In the genomic region with DNA sequence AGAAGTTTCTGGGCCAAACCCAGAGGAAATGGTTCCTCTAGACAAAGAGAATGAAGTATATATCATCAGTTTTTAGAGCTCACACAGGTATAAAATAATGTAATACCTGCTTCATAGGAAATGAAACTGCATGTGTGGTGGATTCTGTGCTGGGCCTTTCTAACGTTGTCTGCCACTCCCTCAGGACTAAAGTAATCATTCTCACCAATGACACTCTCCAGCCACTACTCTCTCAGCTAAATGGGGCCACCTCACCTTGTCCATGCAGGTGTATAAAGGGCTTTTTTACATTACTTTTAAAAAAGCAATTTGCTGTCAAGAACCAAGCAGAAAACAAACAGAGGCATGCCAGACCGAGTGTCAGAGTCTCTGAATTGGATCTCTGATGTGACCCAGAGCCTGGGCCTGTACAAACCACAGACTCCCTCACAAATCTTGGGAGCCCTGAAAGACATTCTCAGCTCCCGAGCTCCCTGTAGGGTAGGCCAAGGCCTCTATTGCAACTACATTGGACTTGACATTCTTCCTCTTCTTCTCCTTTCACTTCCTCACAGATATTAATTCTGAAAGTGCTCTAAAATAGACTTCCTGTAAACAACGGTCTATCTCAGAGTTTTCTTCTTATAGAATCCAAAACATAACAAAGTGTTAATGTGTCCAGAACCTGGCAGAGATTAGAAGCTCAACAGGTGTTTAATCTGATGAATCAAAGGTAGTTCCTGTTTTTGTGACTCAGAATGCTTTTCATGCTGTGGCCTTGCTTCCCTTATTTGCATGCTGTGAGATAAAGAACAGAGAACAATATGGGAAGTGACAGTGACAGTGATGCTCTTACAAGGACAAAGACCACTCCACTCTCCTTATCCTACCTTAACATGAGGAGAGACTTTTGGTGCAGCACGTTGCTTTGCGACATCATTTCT, we compare ENCODE assay signal across 10 cellular contexts. TPM values are rescaled to one million over a fixed set of nuclear protein-coding genes. Genes with fewer than 3 reads are reported as not detected.
A peak's percentile ranks its signal among the peaks of the same experiment; 100 is the strongest.
DNase-seq lines count a peak whose midpoint lies in the region; ATAC-seq and TF ChIP-seq lines count a peak whose summit lies in the region.
"Had no signal": no experiment of that assay in that cellular context is flagged by ENCODE, and none has a peak within 500 bp of the region (broad histone marks: within the 10 kb centered on the region; RNA-seq: fewer than 3 reads in every experiment).

No MANE protein-coding gene starts in this region.

- DNase-seq in GM20000 (ENCODE audit: low spot score) (peak; percentile 46), osteocyte (ENCODE audit: extremely low spot score, unreplicated experiment) (no peak), GM23338 (ENCODE audit: low spot score) (no peak), middle frontal gyrus (ENCODE audit: extremely low spot score, low spot score) (no peak)
- DNase-seq in activated naive CD8-positive, alpha-beta T cell treated with anti-CD3 and anti-CD28 coated beads, Interleukin-2, amount 10 ng/mL, durations not matched to agents 7 days and 5 days = no peak
- DNase-seq in stimulated activated effector memory CD8-positive, alpha-beta T cell treated with anti-CD3 and anti-CD28 coated beads, Interleukin-12 subunit alpha, Interleukin-12 subunit beta, amount 100 ng/mL, for 72 hours (ENCODE audit: low spot score in 2 of 2) = no peak

- no peaks in the 10 kb centered on the region for H3K27me3 ChIP-seq in GM23338 (ENCODE audit: insufficient read depth)

- peaks cover 15% of the 10 kb centered on the region for H3K4me1 Mint-ChIP-seq in activated naive CD8-positive, alpha-beta T cell treated with anti-CD3 and anti-CD28 coated beads, Interleukin-2, amount 10 ng/mL, durations not matched to agents 7 days and 5 days
- peaks cover 40% of the 10 kb centered on the region for H3K4me1 Mint-ChIP-seq in stimulated activated effector memory CD8-positive, alpha-beta T cell treated with anti-CD3 and anti-CD28 coated beads, Interleukin-12 subunit alpha, Interleukin-12 subunit beta, amount 100 ng/mL, for 72 hours
- H3K4me1 Mint-ChIP-seq in osteocyte (ENCODE audit: unreplicated experiment) (no peaks in the 10 kb centered on the region), GM23338 (peaks cover 9% of the 10 kb centered on the region; the same call in 2 of the 3 replicates)
- H3K4me1 Mint-ChIP-seq: brain had no signal

- POLR2A ChIA-PET in activated naive CD8-positive, alpha-beta T cell treated with anti-CD3 and anti-CD28 coated beads, Interleukin-2, amount 10 ng/mL, durations not matched to agents 7 days and 5 days (lab: Charles Lee) = interaction anchor here (0.5 to 2.0 kb wide), 4 partner anchors 8 to 60 kb away, joined by 3 to 20 read pairs (median 6); a partner anchor contains a TSS

- H3K27ac Mint-ChIP-seq in activated naive CD8-positive, alpha-beta T cell treated with anti-CD3 and anti-CD28 coated beads, Interleukin-2, amount 10 ng/mL, durations not matched to agents 7 days and 5 days = peak overlapping the region; percentile 87
- peak overlapping the region; percentile 92 for H3K27ac Mint-ChIP-seq in stimulated activated effector memory CD8-positive, alpha-beta T cell treated with anti-CD3 and anti-CD28 coated beads, Interleukin-12 subunit alpha, Interleukin-12 subunit beta, amount 100 ng/mL, for 72 hours
- H3K27ac Mint-ChIP-seq in osteocyte (ENCODE audit: unreplicated experiment) = no peak overlapping the region
- no peak overlapping the region for H3K27ac Mint-ChIP-seq in GM23338
- H3K27ac Mint-ChIP-seq: brain had no signal

- no peak overlapping the region for H3K4me2 ChIP-seq in GM23338

- H3K4me3 Mint-ChIP-seq in activated naive CD8-positive, alpha-beta T cell treated with anti-CD3 and anti-CD28 coated beads, Interleukin-2, amount 10 ng/mL, durations not matched to agents 7 days and 5 days = peak overlapping the region; percentile 70
- peak overlapping the region; percentile 63 for H3K4me3 Mint-ChIP-seq in stimulated activated effector memory CD8-positive, alpha-beta T cell treated with anti-CD3 and anti-CD28 coated beads, Interleukin-12 subunit alpha, Interleukin-12 subunit beta, amount 100 ng/mL, for 72 hours
- no peak overlapping the region for H3K4me3 Mint-ChIP-seq in osteocyte (ENCODE audit: unreplicated experiment)
- H3K4me3 Mint-ChIP-seq in GM23338 = no peak overlapping the region
- H3K4me3 Mint-ChIP-seq: brain had no signal

- no peak overlapping the region for H2AFZ ChIP-seq in GM23338

- peaks cover 3% of the 10 kb centered on the region for H3K27me3 Mint-ChIP-seq in activated naive CD8-positive, alpha-beta T cell treated with anti-CD3 and anti-CD28 coated beads, Interleukin-2, amount 10 ng/mL, durations not matched to agents 7 days and 5 days
- peaks cover 23% of the 10 kb centered on the region for H3K27me3 Mint-ChIP-seq in osteocyte (ENCODE audit: unreplicated experiment)
- peaks cover 2% of the 10 kb centered on the region for H3K27me3 Mint-ChIP-seq in GM23338 (ENCODE audit: insufficient read depth, low read depth, poor library complexity)
- H3K27me3 Mint-ChIP-seq: brain had no signal

- H3K4me1 ChIP-seq in GM23338 (ENCODE audit: insufficient read depth) = no peaks in the 10 kb centered on the region

- ATAC-seq in HG03521 (IDR thresholded peaks at IDR 0.05; ENCODE audit: unreplicated experiment) (peak; percentile 75), GM23338 (no peak)
- ATAC-seq in activated naive CD8-positive, alpha-beta T cell treated with anti-CD3 and anti-CD28 coated beads, Interleukin-2, amount 10 ng/mL, durations not matched to agents 7 days and 5 days (ENCODE audit: low read depth) = peak; percentile 51
- ATAC-seq in stimulated activated effector memory CD8-positive, alpha-beta T cell treated with anti-CD3 and anti-CD28 coated beads, Interleukin-12 subunit alpha, Interleukin-12 subunit beta, amount 100 ng/mL, for 72 hours = peak; percentile 53
- ATAC-seq: HCT116 had no signal

- peaks cover 2% of the 10 kb centered on the region for H3K36me3 Mint-ChIP-seq in activated naive CD8-positive, alpha-beta T cell treated with anti-CD3 and anti-CD28 coated beads, Interleukin-2, amount 10 ng/mL, durations not matched to agents 7 days and 5 days
- peaks cover 100% of the 10 kb centered on the region for H3K36me3 Mint-ChIP-seq in stimulated activated effector memory CD8-positive, alpha-beta T cell treated with anti-CD3 and anti-CD28 coated beads, Interleukin-12 subunit alpha, Interleukin-12 subunit beta, amount 100 ng/mL, for 72 hours
- no peaks in the 10 kb centered on the region for H3K36me3 Mint-ChIP-seq in osteocyte (ENCODE audit: unreplicated experiment)
- H3K36me3 Mint-ChIP-seq in GM23338 (ENCODE audit: low read depth) = no peaks in the 10 kb centered on the region

- no peaks in the 10 kb centered on the region for H4K20me1 ChIP-seq in GM23338 (replicated peaks; ENCODE audit: insufficient read depth)

- H3K9me2 ChIP-seq in GM23338 (ENCODE audit: insufficient read depth) = no peaks in the 10 kb centered on the region

- no peaks in the 10 kb centered on the region for H3K79me2 ChIP-seq in GM23338 (replicated peaks; ENCODE audit: insufficient read depth)

- no peaks in the 10 kb centered on the region for H3K9me3 Mint-ChIP-seq in activated naive CD8-positive, alpha-beta T cell treated with anti-CD3 and anti-CD28 coated beads, Interleukin-2, amount 10 ng/mL, durations not matched to agents 7 days and 5 days
- H3K9me3 Mint-ChIP-seq in stimulated activated effector memory CD8-positive, alpha-beta T cell treated with anti-CD3 and anti-CD28 coated beads, Interleukin-12 subunit alpha, Interleukin-12 subunit beta, amount 100 ng/mL, for 72 hours = no peaks in the 10 kb centered on the region
- H3K9me3 Mint-ChIP-seq in osteocyte (ENCODE audit: unreplicated experiment) = no peaks in the 10 kb centered on the region
- H3K9me3 Mint-ChIP-seq in GM23338 = no peaks in the 10 kb centered on the region
- H3K9me3 Mint-ChIP-seq: brain had no signal

- H3K36me3 ChIP-seq in GM23338 (ENCODE audit: insufficient read depth) = no peaks in the 10 kb centered on the region

- no peak overlapping the region for H3K27ac ChIP-seq in GM23338 (ENCODE audit: low read depth)

- H3F3A ChIP-seq in GM23338 (replicated peaks; ENCODE audit: low read depth) = no peaks in the 10 kb centered on the region

- no peak for TF ChIP-seq CTCF in GM20000 (IDR thresholded peaks at IDR 0.05; ENCODE audit: extremely low read depth, missing control alignments)
- no peak for TF ChIP-seq CTCF in osteocyte (IDR thresholded peaks at IDR 0.05)
- no peak for TF ChIP-seq CTCF in GM23338 (conservative IDR thresholded peaks at IDR 0.05; ENCODE audit: low read depth in 2 of 2)

- H3K4me3 ChIP-seq in GM08714 (ENCODE audit: low read length) (peak overlapping the region; percentile 48; the same call in 1 of the 2 replicates), GM23338 (no peak overlapping the region)

TF ChIP-seq in GM23338, 12 proteins besides CTCF, POLR2A, EP300 and RAD21 (continues in another document):
- TF ChIP-seq POLR2AphosphoS5 (IDR thresholded peaks at IDR 0.05; ENCODE audit: low read depth) (no peak), NANOG (IDR thresholded peaks at IDR 0.05; ENCODE audit: borderline replicate concordance) (no peak), CREB1 (CRISPR knock-in tag; IDR thresholded peaks at IDR 0.05; ENCODE audit: low read depth) (no peak), JUNB (IDR thresholded peaks at IDR 0.05; ENCODE audit: unreplicated experiment) (no peak), ZNF331 (CRISPR knock-in tag; IDR thresholded peaks at IDR 0.05; ENCODE audit: low read depth) (no peak), EZH2phosphoT487 (IDR thresholded peaks at IDR 0.05; ENCODE audit: unreplicated experiment) (no peak), EZH2 (IDR thresholded peaks at IDR 0.05; ENCODE audit: low read depth, unreplicated experiment) (no peak), ZNF114 (CRISPR knock-in tag; IDR thresholded peaks at IDR 0.05) (no peak), STAT1 (IDR thresholded peaks at IDR 0.05; ENCODE audit: unreplicated experiment) (no peak)

RNA-seq across cellular contexts. Expression of a gene that starts 8.6 kb away (rescaled TPM):
- total RNA-seq in activated naive CD8-positive, alpha-beta T cell treated with anti-CD3 and anti-CD28 coated beads, Interleukin-2, amount 10 ng/mL, durations not matched to agents 7 days and 5 days = 1 to 10 TPM; 3.0 to 4.4 TPM
- not detected in 2 replicates for total RNA-seq in osteocyte
- 2.1 and 2.5 TPM in 2 replicates for total RNA-seq in GM23338 (2014; rRNA removed; shearing (Covaris generic))
- 1.5 and 1.9 TPM in 2 replicates for polyA plus RNA-seq in GM23338 (2016; fragmentation: Nextera tagmentation; extraction: Ambion mirVana)

RNA-seq across cellular contexts. Expression of a gene that starts 58.3 kb away (rescaled TPM):
- total RNA-seq in activated naive CD8-positive, alpha-beta T cell treated with anti-CD3 and anti-CD28 coated beads, Interleukin-2, amount 10 ng/mL, durations not matched to agents 7 days and 5 days = 100 to 1,000 TPM; 295 to 300 TPM
- 62.4 and 65.9 TPM in 2 replicates for total RNA-seq in osteocyte
- total RNA-seq in GM23338 (2014; rRNA removed; shearing (Covaris generic)) = 0.31 TPM in 1 of 2 replicates, not detected in the other
- 1.3 and 2.1 TPM in 2 replicates for polyA plus RNA-seq in GM23338 (2016; fragmentation: Nextera tagmentation; extraction: Ambion mirVana)

Comparison
In these comparisons a context has a peak if more than half of its experiments do, and no peak if none do; other contexts are left out.
1. H3K27ac Mint-ChIP-seq: peak in activated naive CD8-positive, alpha-beta T cell treated with anti-CD3 and anti-CD28 coated beads, Interleukin-2, amount 10 ng/mL, durations not matched to agents 7 days and 5 days (single experiment) and stimulated activated effector memory CD8-positive, alpha-beta T cell treated with anti-CD3 and anti-CD28 coated beads, Interleukin-12 subunit alpha, Interleukin-12 subunit beta, amount 100 ng/mL, for 72 hours (single experiment); none in osteocyte (single experiment) and GM23338 (single experiment).
2. H3K4me3 Mint-ChIP-seq: peak in activated naive CD8-positive, alpha-beta T cell treated with anti-CD3 and anti-CD28 coated beads, Interleukin-2, amount 10 ng/mL, durations not matched to agents 7 days and 5 days (single experiment) and stimulated activated effector memory CD8-positive, alpha-beta T cell treated with anti-CD3 and anti-CD28 coated beads, Interleukin-12 subunit alpha, Interleukin-12 subunit beta, amount 100 ng/mL, for 72 hours (single experiment); none in osteocyte (single experiment) and GM23338 (single experiment).
3. RNA of a gene that starts 58.3 kb away (total RNA-seq): 295 to 300 TPM in activated naive CD8-positive, alpha-beta T cell treated with anti-CD3 and anti-CD28 coated beads, Interleukin-2, amount 10 ng/mL, durations not matched to agents 7 days and 5 days and 62.4 to 65.9 TPM in osteocyte; 0.31 TPM in GM23338; every median in the first group is over 10 times any median in the second.